25 cellular contexts compared by ENCODE assay signal in genomic region chr18:68519341-68519740, GRCh38.
"Had no signal": no experiment of that assay in that cellular context is flagged by ENCODE, and none has a peak within 500 bp of the region (broad histone marks: within the 10 kb centered on the region; RNA-seq: fewer than 3 reads in every experiment).

No MANE protein-coding gene starts in this region.

- H3K9me3 Mint-ChIP-seq: activated naive CD4-positive, alpha-beta T cell treated with anti-CD3 and anti-CD28 coated beads, Interleukin-2, amount 50 U/mL, for 72 hours; activated T-helper 1 cell treated with anti-CD3 and anti-CD28 coated beads, Interleukin-12 subunit alpha, Interleukin-12 subunit beta, Interleukin-2, Interleukin-4 antibody, amounts not matched to agents 30 ng/mL and 10 ng/mL and 1 ng/mL, durations not matched to agents 14 hours and 24 hours and 36 hours; endodermal cell; T-helper 2 cell treated with Interferon-gamma antibody and Interleukin-4, amounts not matched to agents 5 μg/mL and 100 μg/mL, for 36 hours; WTC11 had no signal

- H3K27ac ChIP-seq: adrenal gland, body of pancreas, epithelial cell of prostate, thyroid gland had no signal

- H3K27ac Mint-ChIP-seq: activated CD4-positive, alpha-beta T cell treated with anti-CD3 and anti-CD28 coated beads for 36 hours; activated naive CD4-positive, alpha-beta T cell treated with anti-CD3 and anti-CD28 coated beads, Interleukin-2, amount 50 U/mL, for 72 hours; activated T-helper 1 cell treated with anti-CD3 and anti-CD28 coated beads, Interleukin-12 subunit alpha, Interleukin-12 subunit beta, Interleukin-2, Interleukin-4 antibody, amounts not matched to agents 30 ng/mL and 10 ng/mL and 1 ng/mL, durations not matched to agents 14 hours and 24 hours and 36 hours; endodermal cell; nephron; T-helper 2 cell treated with Interferon-gamma antibody and Interleukin-4, amounts not matched to agents 5 μg/mL and 100 μg/mL, for 36 hours; WTC11 had no signal

- H3K27me3 ChIP-seq: adrenal gland, body of pancreas, thyroid gland had no signal

- H3K4me1 Mint-ChIP-seq: activated CD4-positive, alpha-beta T cell treated with anti-CD3 and anti-CD28 coated beads for 36 hours; nephron had no signal

- ATAC-seq: activated CD4-positive, alpha-beta T cell treated with anti-CD3 and anti-CD28 coated beads for 36 hours; activated naive CD4-positive, alpha-beta T cell treated with anti-CD3 and anti-CD28 coated beads, Interleukin-2, amount 50 U/mL, for 72 hours; body of pancreas; left lobe of liver; WTC11 had no signal

- H3K4me1 ChIP-seq: adrenal gland, body of pancreas, thyroid gland had no signal

- H3K4me3 ChIP-seq: adrenal gland, body of pancreas, lung, thyroid gland had no signal

- H3K4me3 Mint-ChIP-seq: activated CD4-positive, alpha-beta T cell treated with anti-CD3 and anti-CD28 coated beads for 36 hours; activated T-helper 1 cell treated with anti-CD3 and anti-CD28 coated beads, Interleukin-12 subunit alpha, Interleukin-12 subunit beta, Interleukin-2, Interleukin-4 antibody, amounts not matched to agents 30 ng/mL and 10 ng/mL and 1 ng/mL, durations not matched to agents 14 hours and 24 hours and 36 hours; endodermal cell; nephron; T-helper 2 cell treated with Interferon-gamma antibody and Interleukin-4, amounts not matched to agents 5 μg/mL and 100 μg/mL, for 36 hours; WTC11 had no signal

- DNase-seq: activated CD4-positive, alpha-beta T cell treated with anti-CD3 and anti-CD28 coated beads for 36 hours; activated CD4-positive, alpha-beta T cell treated with anti-CD3 and anti-CD28 coated beads, Interleukin-2, amount 50 U/mL, for 48 hours; activated gamma-delta T cell treated with Interleukin-2 at 50 U/mL for 16 hours; activated T-cell treated with anti-CD3 and anti-CD28 coated beads for 4 hours; adrenal gland; body of pancreas; caudate nucleus; endodermal cell; foreskin melanocyte; hypothalamus; islet precursor cell; nucleus accumbens; retina; stimulated activated CD4-positive, alpha-beta T cell treated with anti-CD3 and anti-CD28 coated beads, Interleukin-12 subunit alpha, Interleukin-12 subunit beta, amount 100 ng/mL, for 4 hours; stimulated activated CD4-positive, alpha-beta T cell treated with anti-CD3 and anti-CD28 coated beads, Interleukin-1b, Interleukin-23, amount 100 ng/mL, for 48 hours; stimulated activated naive CD4-positive, alpha-beta T cell treated with Interleukin-2 at 50 U/mL for 16 hours; thyroid gland had no signal

- H3K9me3 ChIP-seq: adrenal gland, body of pancreas, thyroid gland had no signal

- H3K36me3 Mint-ChIP-seq: activated naive CD4-positive, alpha-beta T cell treated with anti-CD3 and anti-CD28 coated beads, Interleukin-2, amount 50 U/mL, for 72 hours; WTC11 had no signal

- H3K36me3 ChIP-seq: adrenal gland, thyroid gland had no signal
